Comparison of ENCODE assay signal across 11 cellular contexts in the genomic region with DNA sequence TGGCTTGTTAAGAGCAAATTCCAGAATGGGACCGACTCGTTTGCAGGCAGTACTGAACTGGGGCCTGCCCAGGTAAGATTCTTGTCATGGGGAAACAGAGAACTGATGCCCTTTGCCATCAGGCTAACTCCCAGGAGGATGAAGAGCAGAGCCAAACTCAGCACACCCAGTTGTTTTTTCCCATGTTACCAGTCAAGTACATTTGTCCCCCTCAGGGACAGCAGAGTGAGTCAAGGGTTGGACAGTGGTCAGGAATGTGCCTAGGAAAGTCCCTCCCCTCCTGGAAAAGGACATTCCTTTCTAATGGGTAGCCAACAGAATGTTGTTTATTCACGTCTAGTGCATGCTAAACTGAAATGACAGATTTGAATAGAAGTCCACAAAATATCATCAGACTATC. TPM values are rescaled to one million over a fixed set of nuclear protein-coding genes. Genes with fewer than 3 reads are reported as not detected.
DNase-seq lines count a peak whose midpoint lies in the region; ATAC-seq, FAIRE-seq and TF ChIP-seq lines count a peak whose summit lies in the region.
"Had no signal": no experiment of that assay in that cellular context is flagged by ENCODE, and none has a peak within 500 bp of the region (broad histone marks: within the 10 kb centered on the region; RNA-seq: fewer than 3 reads in every experiment).

No MANE protein-coding gene starts in this region.

- H3K27ac ChIP-seq in astrocyte (ENCODE audit: low read depth, low read length) (peak overlapping the region; percentile 42), psoas muscle (peak overlapping the region; percentile 47)

- intact Hi-C loops in left ventricle myocardium superior (cut with micrococcal nuclease): no loop called here
- intact Hi-C loops in psoas muscle (cut with DNase I): loop anchor here (5.0 to 10.0 kb wide), 4 partner anchors 373 to 683 kb away; a partner anchor contains a TSS
- intact Hi-C loops in activated CD4-positive, alpha-beta T cell treated with anti-CD3 and anti-CD28 coated beads for 36 hours (cut with DNase I, micrococcal nuclease): loop anchor here (10.0 kb wide), 3 partner anchors 383 to 683 kb away; a partner anchor contains a TSS

- WGBS in psoas muscle, 3 donors: 6 to 7% (median 6%) methylated on average over 3 of the region's 3 CpGs

- H3K27me3 ChIP-seq in astrocyte (ENCODE audit: insufficient read depth, low read length): no peaks in the 10 kb centered on the region
- H3K27me3 ChIP-seq in psoas muscle (ENCODE audit: insufficient read depth in 3 of 3, low read length in 2 of 3): no peaks in the 10 kb centered on the region

- H3K36me3 ChIP-seq in astrocyte (ENCODE audit: insufficient read depth, low read length) (no peaks in the 10 kb centered on the region), psoas muscle (ENCODE audit: insufficient read depth in 1 of 2, low read depth in 1 of 2) (no peaks in the 10 kb centered on the region)

- ATAC-seq in left ventricle myocardium superior: peak; percentile 94
- peak; percentile 73 to 94 (median 88) for ATAC-seq in psoas muscle
- ATAC-seq in HG03039 (IDR thresholded peaks at IDR 0.05; ENCODE audit: unreplicated experiment): no peak
- ATAC-seq in HG03139 (IDR thresholded peaks at IDR 0.05; ENCODE audit: unreplicated experiment): no peak
- no peak for ATAC-seq in HG03439 (IDR thresholded peaks at IDR 0.05; ENCODE audit: unreplicated experiment)
- ATAC-seq in activated CD4-positive, alpha-beta T cell treated with anti-CD3 and anti-CD28 coated beads for 36 hours: no peak

- TF ChIP-seq CTCF in astrocyte (IDR thresholded peaks at IDR 0.05; ENCODE audit: insufficient read depth, low read depth, low read length) (no peak), psoas muscle (IDR thresholded peaks at IDR 0.05) (no peak)

- DNase-seq in ELF-1 (ENCODE audit: low read depth, low spot score) (peak; percentile 56), astrocyte (ENCODE audit: low read depth) (peak; percentile 66), left ventricle myocardium superior (peak; percentile 58), psoas muscle (peak; percentile 39 to 78)
- no peak for DNase-seq in activated CD4-positive, alpha-beta T cell treated with anti-CD3 and anti-CD28 coated beads for 36 hours
- DNase-seq: activated gamma-delta T cell; NCI-H187; stimulated activated CD4-positive, alpha-beta T cell treated with anti-CD3 and anti-CD28 coated beads, Interleukin-4, amount 100 ng/mL, for 4 hours had no signal

- H3K4me1 ChIP-seq in astrocyte (ENCODE audit: insufficient read depth, low read length) (peaks cover 17% of the 10 kb centered on the region), psoas muscle (peaks cover 29% of the 10 kb centered on the region)

- H3K4me3 Mint-ChIP-seq in astrocyte (ENCODE audit: unreplicated experiment): no peak overlapping the region
- H3K4me3 Mint-ChIP-seq in activated CD4-positive, alpha-beta T cell treated with anti-CD3 and anti-CD28 coated beads for 36 hours: no peak overlapping the region

- CTCF ChIA-PET in activated CD4-positive, alpha-beta T cell treated with anti-CD3 and anti-CD28 coated beads for 36 hours (lab: Charles Lee): interaction anchor here (1.3 kb wide), 1 partner anchor 154 kb away, joined by 4 read pairs; no protein-coding TSS in a partner anchor

- H3K9me3 Mint-ChIP-seq in astrocyte (ENCODE audit: unreplicated experiment): no peaks in the 10 kb centered on the region
- no peaks in the 10 kb centered on the region for H3K9me3 Mint-ChIP-seq in activated CD4-positive, alpha-beta T cell treated with anti-CD3 and anti-CD28 coated beads for 36 hours (ENCODE audit: low read depth)

- H3K36me3 Mint-ChIP-seq in astrocyte (ENCODE audit: low read depth, unreplicated experiment): no peaks in the 10 kb centered on the region
- H3K36me3 Mint-ChIP-seq in activated CD4-positive, alpha-beta T cell treated with anti-CD3 and anti-CD28 coated beads for 36 hours (ENCODE audit: low read depth): no peaks in the 10 kb centered on the region

- no peaks in the 10 kb centered on the region for H3K9me3 ChIP-seq in astrocyte (ENCODE audit: insufficient read depth, low read depth, low read length)
- H3K9me3 ChIP-seq in psoas muscle: no peaks in the 10 kb centered on the region

- peaks cover 19% of the 10 kb centered on the region for H3K4me1 Mint-ChIP-seq in astrocyte (ENCODE audit: low read depth, unreplicated experiment)
- peaks cover 11% of the 10 kb centered on the region for H3K4me1 Mint-ChIP-seq in activated CD4-positive, alpha-beta T cell treated with anti-CD3 and anti-CD28 coated beads for 36 hours

- POLR2A ChIA-PET in activated CD4-positive, alpha-beta T cell treated with anti-CD3 and anti-CD28 coated beads for 36 hours (lab: Charles Lee): no interaction called here

- H3K79me2 ChIP-seq in astrocyte (ENCODE audit: insufficient read depth, low read length): no peaks in the 10 kb centered on the region

- H4K20me1 ChIP-seq in astrocyte (ENCODE audit: insufficient read depth, low read length): no peaks in the 10 kb centered on the region

- H3K27ac Mint-ChIP-seq in astrocyte (ENCODE audit: unreplicated experiment): peak overlapping the region; percentile 0
- no peak overlapping the region for H3K27ac Mint-ChIP-seq in activated CD4-positive, alpha-beta T cell treated with anti-CD3 and anti-CD28 coated beads for 36 hours

- peak overlapping the region; percentile 43 for H3K4me2 ChIP-seq in astrocyte (ENCODE audit: low read length)

- no peaks in the 10 kb centered on the region for H3K27me3 Mint-ChIP-seq in astrocyte (ENCODE audit: low read depth, unreplicated experiment)
- H3K27me3 Mint-ChIP-seq in activated CD4-positive, alpha-beta T cell treated with anti-CD3 and anti-CD28 coated beads for 36 hours: peaks cover 5% of the 10 kb centered on the region

- FAIRE-seq in astrocyte (lab: Jason Lieb, UNC): peak; percentile 55

- H2AFZ ChIP-seq in astrocyte (ENCODE audit: low read depth, low read length): peak overlapping the region; percentile 19

- H3K4me3 ChIP-seq in astrocyte (ENCODE audit: insufficient read depth, low read depth, low read length) (no peak overlapping the region), psoas muscle (no peak overlapping the region)

- H3K9ac ChIP-seq in astrocyte (ENCODE audit: low read length): no peak overlapping the region

RNA-seq across cellular contexts. Expression of a gene that starts 1.6 kb away (rescaled TPM):
- not detected in 2 replicates for total RNA-seq in astrocyte
- total RNA-seq in left ventricle myocardium superior: 3.3 TPM
- under 1 TPM in 2 of 4 donors, not detected in 2; 0.17 to 0.19 TPM for total RNA-seq in psoas muscle
- polyA plus RNA-seq in psoas muscle: under 1 TPM; 0.14 to 0.39 (median 0.17) TPM
- total RNA-seq in activated CD4-positive, alpha-beta T cell treated with anti-CD3 and anti-CD28 coated beads for 36 hours: not detected

RNA-seq across cellular contexts. Expression of a gene that starts 27.8 kb away (rescaled TPM):
- total RNA-seq in astrocyte (0.57 and 0.84 TPM in 2 replicates), left ventricle myocardium superior (0.20 TPM), psoas muscle (not detected)
- under 1 TPM in 2 of 3 donors, not detected in 1; 0.04 to 0.05 TPM for polyA plus RNA-seq in psoas muscle
- total RNA-seq in activated CD4-positive, alpha-beta T cell treated with anti-CD3 and anti-CD28 coated beads for 36 hours: not detected

RNA-seq across cellular contexts. Expression of a gene that starts 38.3 kb away (rescaled TPM):
- total RNA-seq in astrocyte (1.7 and 2.0 TPM in 2 replicates), left ventricle myocardium superior (1.3 TPM), psoas muscle (1 to 10 TPM in 3 of 4 donors, under 1 TPM in 1; 0.78 to 2.3 (median 1.6) TPM)
- polyA plus RNA-seq in psoas muscle: 1 to 10 TPM in 2 of 3 donors, under 1 TPM in 1; 0.49 to 4.0 (median 1.8) TPM
- total RNA-seq in activated CD4-positive, alpha-beta T cell treated with anti-CD3 and anti-CD28 coated beads for 36 hours: 1 to 10 TPM; 2.9 to 3.0 TPM

RNA-seq across cellular contexts. Expression of a gene that starts 38.5 kb away (rescaled TPM):
- total RNA-seq in astrocyte: 67.1 and 72.1 TPM in 2 replicates
- 51.5 TPM for total RNA-seq in left ventricle myocardium superior
- total RNA-seq in psoas muscle: 10 to 100 TPM; 34.6 to 68.0 (median 58.3) TPM
- polyA plus RNA-seq in psoas muscle: 10 to 100 TPM; 22.7 to 48.7 (median 43.0) TPM
- total RNA-seq in activated CD4-positive, alpha-beta T cell treated with anti-CD3 and anti-CD28 coated beads for 36 hours: 100 to 1,000 TPM; 143 to 193 TPM

RNA-seq across cellular contexts. Expression of a gene that starts 43.9 kb away (rescaled TPM):
- total RNA-seq in astrocyte: not detected in 2 replicates
- total RNA-seq in left ventricle myocardium superior: 295 TPM
- 100 to 1,000 TPM in 1 of 4 donors, 10 to 100 TPM in 3; 60.2 to 159 (median 82.0) TPM for total RNA-seq in psoas muscle
- polyA plus RNA-seq in psoas muscle: 10 to 100 TPM; 57.3 to 83.5 (median 57.5) TPM
- total RNA-seq in activated CD4-positive, alpha-beta T cell treated with anti-CD3 and anti-CD28 coated beads for 36 hours: not detected

Comparison
In these comparisons a context has a peak if more than half of its experiments do, and no peak if none do; other contexts are left out.
1. ATAC-seq: peak in left ventricle myocardium superior (single experiment) and psoas muscle (4 of 4); none in HG03039 (single experiment), HG03139 (single experiment), HG03439 (single experiment) and activated CD4-positive, alpha-beta T cell treated with anti-CD3 and anti-CD28 coated beads for 36 hours (single experiment).